In the genomic region with DNA sequence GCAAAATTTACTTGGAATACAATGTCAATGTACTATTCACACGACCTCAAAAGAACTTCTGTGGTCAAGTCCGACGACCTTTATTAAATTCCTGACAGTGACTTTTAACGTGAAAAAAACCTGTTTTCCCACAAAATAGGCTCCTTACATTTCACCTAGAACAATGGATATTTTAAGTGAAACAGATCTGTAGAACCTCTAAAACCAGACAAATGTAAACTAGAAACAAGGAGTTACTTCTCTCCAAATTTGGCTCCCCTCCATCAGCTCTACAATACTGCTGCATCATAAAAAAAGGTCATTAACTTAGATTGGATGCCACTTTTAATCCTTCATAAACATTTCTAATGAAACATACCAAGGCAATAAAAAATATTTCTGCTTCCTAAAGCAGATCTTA, we compare ENCODE assay signal across 9 cellular contexts. TPM values are rescaled to one million over a fixed set of nuclear protein-coding genes. Genes with fewer than 3 reads are reported as not detected.
DNase-seq lines count a peak whose midpoint lies in the region; ATAC-seq and TF ChIP-seq lines count a peak whose summit lies in the region.
"Had no signal": no experiment of that assay in that cellular context is flagged by ENCODE, and none has a peak within 500 bp of the region (broad histone marks: within the 10 kb centered on the region; RNA-seq: fewer than 3 reads in every experiment).

No MANE protein-coding gene starts in this region.

- peaks cover 47% of the 10 kb centered on the region for H3K4me1 Mint-ChIP-seq in stimulated activated naive CD8-positive, alpha-beta T cell treated with anti-CD3 and anti-CD28 coated beads, Interleukin-15, Interleukin-2, amounts not matched to agents 100 ng/mL and 50 ng/mL, for 24 hours (ENCODE audit: low read depth)
- H3K4me1 Mint-ChIP-seq in activated naive CD8-positive, alpha-beta T cell treated with anti-CD3 and anti-CD28 coated beads for 36 hours, result peaks cover 38% of the 10 kb centered on the region
- peaks cover 16% of the 10 kb centered on the region for H3K4me1 Mint-ChIP-seq in memory B cell

- no peak for ATAC-seq in stimulated activated naive CD8-positive, alpha-beta T cell treated with anti-CD3 and anti-CD28 coated beads, Interleukin-15, Interleukin-2, amounts not matched to agents 100 U/mL and 50 U/mL, for 24 hours
- ATAC-seq in memory B cell (ENCODE audit: low read depth) (no peak), GM21737 (IDR thresholded peaks at IDR 0.05; ENCODE audit: unreplicated experiment) (no peak)

- H3K36me3 Mint-ChIP-seq in stimulated activated naive CD8-positive, alpha-beta T cell treated with anti-CD3 and anti-CD28 coated beads, Interleukin-15, Interleukin-2, amounts not matched to agents 100 ng/mL and 50 ng/mL, for 24 hours (ENCODE audit: low read depth), result no peaks in the 10 kb centered on the region
- peaks cover 8% of the 10 kb centered on the region for H3K36me3 Mint-ChIP-seq in activated naive CD8-positive, alpha-beta T cell treated with anti-CD3 and anti-CD28 coated beads for 36 hours
- peaks cover 3% of the 10 kb centered on the region for H3K36me3 Mint-ChIP-seq in memory B cell

- 18 to 23% methylated on average over 4 of the region's 4 CpGs for WGBS in testis, 2 donors

- H3K27ac ChIP-seq in testis, result no peak overlapping the region

- H3K27me3 ChIP-seq in testis, result no peaks in the 10 kb centered on the region
- H3K27me3 ChIP-seq: Peyer's patch had no signal

- TF ChIP-seq POLR2A in testis (IDR thresholded peaks at IDR 0.05), result no peak

- peak overlapping the region; percentile 93 for H3K4me3 Mint-ChIP-seq in stimulated activated naive CD8-positive, alpha-beta T cell treated with anti-CD3 and anti-CD28 coated beads, Interleukin-15, Interleukin-2, amounts not matched to agents 100 ng/mL and 50 ng/mL, for 24 hours
- peak overlapping the region; percentile 92 for H3K4me3 Mint-ChIP-seq in activated naive CD8-positive, alpha-beta T cell treated with anti-CD3 and anti-CD28 coated beads for 36 hours
- H3K4me3 Mint-ChIP-seq in memory B cell, result peak overlapping the region; percentile 14

- no peaks in the 10 kb centered on the region for H3K9me3 ChIP-seq in testis
- H3K9me3 ChIP-seq: Peyer's patch had no signal

- H3K27ac Mint-ChIP-seq in stimulated activated naive CD8-positive, alpha-beta T cell treated with anti-CD3 and anti-CD28 coated beads, Interleukin-15, Interleukin-2, amounts not matched to agents 100 ng/mL and 50 ng/mL, for 24 hours, result peak overlapping the region; percentile 43
- H3K27ac Mint-ChIP-seq in activated naive CD8-positive, alpha-beta T cell treated with anti-CD3 and anti-CD28 coated beads for 36 hours, result peak overlapping the region; percentile 29
- H3K27ac Mint-ChIP-seq in memory B cell, result peak overlapping the region; percentile 99

- intact Hi-C loops in testis (cut with DNase I; ENCODE audit: low total_unique reads), result no loop called here

- H3K4me1 ChIP-seq in testis, result peaks cover 8% of the 10 kb centered on the region

- no peaks in the 10 kb centered on the region for H3K27me3 Mint-ChIP-seq in stimulated activated naive CD8-positive, alpha-beta T cell treated with anti-CD3 and anti-CD28 coated beads, Interleukin-15, Interleukin-2, amounts not matched to agents 100 ng/mL and 50 ng/mL, for 24 hours
- no peaks in the 10 kb centered on the region for H3K27me3 Mint-ChIP-seq in activated naive CD8-positive, alpha-beta T cell treated with anti-CD3 and anti-CD28 coated beads for 36 hours
- H3K27me3 Mint-ChIP-seq in memory B cell, result no peaks in the 10 kb centered on the region

- no peaks in the 10 kb centered on the region for H3K36me3 ChIP-seq in testis (ENCODE audit: low read depth, missing control alignments)
- H3K36me3 ChIP-seq: Peyer's patch had no signal

- H3K4me3 ChIP-seq in testis, result peak overlapping the region in 1 of 2 donors; percentile 94

- no peak for DNase-seq in stimulated activated naive CD8-positive, alpha-beta T cell treated with anti-CD3 and anti-CD28 coated beads, Interleukin-15, Interleukin-2, amounts not matched to agents 100 U/mL and 50 U/mL, for 24 hours
- DNase-seq in activated naive CD8-positive, alpha-beta T cell treated with anti-CD3 and anti-CD28 coated beads for 36 hours, result no peak
- DNase-seq in memory B cell (ENCODE audit: low spot score in 2 of 2) (no peak), mesenteric fat pad (ENCODE audit: low spot score) (no peak), NCI-H510A treated with DMSO at 0.1 percent for 48 hours (lab: John Stamatoyannopoulos, UW) (no peak), testis (no peak)
- DNase-seq: Peyer's patch had no signal

- no peak for TF ChIP-seq CTCF in testis (IDR thresholded peaks at IDR 0.05)

- H3K9me3 Mint-ChIP-seq in stimulated activated naive CD8-positive, alpha-beta T cell treated with anti-CD3 and anti-CD28 coated beads, Interleukin-15, Interleukin-2, amounts not matched to agents 100 ng/mL and 50 ng/mL, for 24 hours, result no peaks in the 10 kb centered on the region
- no peaks in the 10 kb centered on the region for H3K9me3 Mint-ChIP-seq in activated naive CD8-positive, alpha-beta T cell treated with anti-CD3 and anti-CD28 coated beads for 36 hours
- H3K9me3 Mint-ChIP-seq in memory B cell, result no peaks in the 10 kb centered on the region

RNA-seq across cellular contexts. Expression of a gene that starts 1.2 kb away (rescaled TPM):
- 10 to 100 TPM; 12.1 to 13.1 TPM for total RNA-seq in activated naive CD8-positive, alpha-beta T cell treated with anti-CD3 and anti-CD28 coated beads for 36 hours
- total RNA-seq in mesenteric fat pad (9.1 TPM), testis (10 to 100 TPM; 25.5 to 27.9 TPM)
- polyA plus RNA-seq in testis (ENCODE audit: insufficient read depth, low read depth, low replicate concordance), result 10.3 TPM

RNA-seq across cellular contexts. Expression of a gene that starts 9.2 kb away (rescaled TPM):
- 10 to 100 TPM; 18.5 to 20.8 TPM for total RNA-seq in activated naive CD8-positive, alpha-beta T cell treated with anti-CD3 and anti-CD28 coated beads for 36 hours
- total RNA-seq in mesenteric fat pad (28.7 TPM), testis (10 to 100 TPM; 89.2 to 97.4 TPM)
- 63.0 TPM for polyA plus RNA-seq in testis (ENCODE audit: insufficient read depth, low read depth, low replicate concordance)

Comparison
In these comparisons a context has a peak if more than half of its experiments do, and no peak if none do; other contexts are left out.
1. H3K27ac Mint-ChIP-seq: peak in every context shown above with its lines; median percentile 99 in memory B cell; 43 in stimulated activated naive CD8-positive, alpha-beta T cell treated with anti-CD3 and anti-CD28 coated beads, Interleukin-15, Interleukin-2, amounts not matched to agents 100 ng/mL and 50 ng/mL, for 24 hours; 29 in activated naive CD8-positive, alpha-beta T cell treated with anti-CD3 and anti-CD28 coated beads for 36 hours.
2. H3K4me3 Mint-ChIP-seq: peak in every context shown above with its lines; median percentile 93 in stimulated activated naive CD8-positive, alpha-beta T cell treated with anti-CD3 and anti-CD28 coated beads, Interleukin-15, Interleukin-2, amounts not matched to agents 100 ng/mL and 50 ng/mL, for 24 hours; 92 in activated naive CD8-positive, alpha-beta T cell treated with anti-CD3 and anti-CD28 coated beads for 36 hours; 14 in memory B cell.